21 cellular contexts compared by ENCODE assay signal in genomic region chr11:75714211-75714610, GRCh38. TPM values are rescaled to one million over a fixed set of nuclear protein-coding genes. Genes with fewer than 3 reads are reported as not detected.
A peak's percentile ranks its signal among the peaks of the same experiment; 100 is the strongest.
DNase-seq lines count a peak whose midpoint lies in the region; ATAC-seq and TF ChIP-seq lines count a peak whose summit lies in the region.
"Had no signal": no experiment of that assay in that cellular context is flagged by ENCODE, and none has a peak within 500 bp of the region (broad histone marks: within the 10 kb centered on the region; RNA-seq: fewer than 3 reads in every experiment).

No MANE protein-coding gene starts in this region.

- in situ Hi-C loops in ACHN (cut with HindIII; ENCODE audit: low pct_ligation_motif_present, low pct_unique_long_range_greater_than_20kb, low sequenced_read_pairs) = no loop called here

- peak; percentile 2 for DNase-seq in AG20443 (ENCODE audit: low spot score)
- DNase-seq in NCI-H1092 (lab: John Stamatoyannopoulos, UW) = peak; percentile 54
- peak; percentile 75 for DNase-seq in NCI-H345 (lab: John Stamatoyannopoulos, UW)
- DNase-seq in left colon = peak; percentile 47 to 51
- DNase-seq in retina = no peak
- DNase-seq in ACHN = no peak
- no peak for DNase-seq in stimulated activated CD4-positive, alpha-beta T cell treated with anti-CD3 and anti-CD28 coated beads, Interleukin-4, amount 100 ng/mL, for 24 hours
- no peak for DNase-seq in GM10266 (ENCODE audit: extremely low spot score)
- DNase-seq: activated CD4-positive, alpha-beta memory T cell treated with anti-CD3 and anti-CD28 coated beads for 36 hours; activated effector memory CD4-positive, alpha-beta T cell treated with Interleukin-2 at 50 U/mL for 16 hours; activated naive CD8-positive, alpha-beta T cell treated with anti-CD3 and anti-CD28 coated beads, Interleukin-2, amount 10 ng/mL, durations not matched to agents 7 days and 5 days; dorsolateral prefrontal cortex; H7; islet precursor cell; NCI-H1930; stimulated activated CD4-positive, alpha-beta T cell treated with anti-CD3 and anti-CD28 coated beads, Interleukin-1b, Interleukin-23, amount 100 ng/mL, for 48 hours; upper lobe of left lung had no signal

- intact Hi-C loops in left colon (cut with DNase I, micrococcal nuclease) = loop anchor here in 1 of 2 donors (10.0 kb wide), 1 partner anchor 151 kb away; no protein-coding TSS in a partner anchor

- TF ChIP-seq CTCF in GM10266 (IDR thresholded peaks at IDR 0.05; ENCODE audit: control insufficient read depth, insufficient read depth, low read depth, missing control alignments) = no peak

- ATAC-seq in left colon = peak; percentile 21
- ATAC-seq: activated CD4-positive, CD25-positive, alpha-beta regulatory T cell treated with anti-CD3 and anti-CD28 coated beads, Interleukin-2, amount 50 U/mL, for 24 hours; Right ventricle myocardium inferior had no signal

RNA-seq across cellular contexts. Expression of gene MOGAT2, which starts 3.4 kb away (rescaled TPM):
- total RNA-seq in left colon = 100 to 1,000 TPM; 169 to 204 TPM
- total RNA-seq: activated CD4-positive, alpha-beta memory T cell treated with anti-CD3 and anti-CD28 coated beads for 36 hours; activated naive CD8-positive, alpha-beta T cell treated with anti-CD3 and anti-CD28 coated beads, Interleukin-2, amount 10 ng/mL, durations not matched to agents 7 days and 5 days; H7; HT1080; pulmonary artery endothelial cell had no signal

RNA-seq across cellular contexts. Expression of gene MAP6, which starts 45.4 kb away (rescaled TPM):
- 1 to 10 TPM in 1 of 2 donors, under 1 TPM in 1; 0.58 to 1.7 TPM for total RNA-seq in left colon
- total RNA-seq: activated naive CD8-positive, alpha-beta T cell treated with anti-CD3 and anti-CD28 coated beads, Interleukin-2, amount 10 ng/mL, durations not matched to agents 7 days and 5 days had no signal

RNA-seq across cellular contexts. Expression of gene DGAT2, which starts 54.4 kb away (rescaled TPM):
- total RNA-seq in left colon = 1 to 10 TPM; 1.7 to 3.3 TPM

Comparison
In these comparisons a context has a peak if more than half of its experiments do, and no peak if none do; other contexts are left out.
1. DNase-seq: peak in AG20443 (single experiment), NCI-H1092 (single experiment), NCI-H345 (single experiment) and left colon (2 of 2); none in retina (single experiment), ACHN (single experiment), stimulated activated CD4-positive, alpha-beta T cell treated with anti-CD3 and anti-CD28 coated beads, Interleukin-4, amount 100 ng/mL, for 24 hours (single experiment) and GM10266 (single experiment).